Comparison of ENCODE assay signal across 1 cellular context in the genomic region with DNA sequence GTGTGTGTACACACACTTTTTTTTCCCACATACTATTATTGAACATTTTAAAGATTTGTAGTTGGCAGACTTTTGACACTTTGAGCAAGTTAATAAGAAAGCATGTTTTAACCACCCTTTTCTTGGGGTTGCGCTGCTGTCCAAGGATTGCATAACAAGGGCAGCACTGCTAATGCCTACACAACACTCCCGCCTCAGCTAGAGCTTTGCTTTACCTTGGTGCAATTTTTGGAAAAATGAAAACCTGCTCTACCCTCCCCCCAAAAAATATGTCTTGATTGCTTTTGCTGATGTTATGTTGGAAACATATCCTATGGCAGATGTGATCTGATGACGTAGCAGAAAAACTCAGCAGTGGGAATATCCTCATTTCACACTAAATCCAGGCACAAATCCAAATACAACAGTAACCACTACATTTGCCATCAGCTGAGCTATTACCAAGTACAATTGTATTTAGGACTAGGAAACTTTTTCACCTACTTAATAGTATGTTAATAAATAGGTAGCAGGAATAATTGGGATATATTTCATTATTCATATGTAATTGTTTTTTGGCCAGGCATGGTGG.
TF ChIP-seq lines count a peak whose summit lies in the region.

No MANE protein-coding gene starts in this region.

TF ChIP-seq in endothelial cell of umbilical vein, 7 proteins besides CTCF, POLR2A, EP300 and RAD21 (continued from another document):
- no peak for TF ChIP-seq JUN (IDR thresholded peaks at IDR 0.05; ENCODE audit: borderline replicate concordance, insufficient read depth, insufficient read length, low read depth)
- TF ChIP-seq FOS (IDR thresholded peaks at IDR 0.05; ENCODE audit: borderline replicate concordance, insufficient read depth, low read length) = no peak
- TF ChIP-seq POLR2AphosphoS5 (IDR thresholded peaks at IDR 0.05; ENCODE audit: insufficient read depth, low read depth, low read length) = no peak
- TF ChIP-seq, protein P1, sequence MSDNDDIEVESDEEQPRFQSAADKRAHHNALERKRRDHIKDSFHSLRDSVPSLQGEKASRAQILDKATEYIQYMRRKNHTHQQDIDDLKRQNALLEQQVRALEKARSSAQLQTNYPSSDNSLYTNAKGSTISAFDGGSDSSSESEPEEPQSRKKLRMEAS (IDR thresholded peaks at IDR 0.05; ENCODE audit: insufficient read depth, insufficient read length) = no peak
- no peak for TF ChIP-seq GATA2 (IDR thresholded peaks at IDR 0.05; ENCODE audit: insufficient read depth, insufficient read length, low read depth, low read length)
- no peak for TF ChIP-seq MYC (IDR thresholded peaks at IDR 0.05; ENCODE audit: low read depth, low read length)
